In genomic region chr19:13060964-13061927, GRCh38 we compare ENCODE assay signal across 8 cellular contexts. TPM values are rescaled to one million over a fixed set of nuclear protein-coding genes. Genes with fewer than 3 reads are reported as not detected.
DNase-seq lines count a peak whose midpoint lies in the region; ATAC-seq, FAIRE-seq and TF ChIP-seq lines count a peak whose summit lies in the region.

No MANE protein-coding gene starts in this region.

- H3K27me3 ChIP-seq in CD4-positive, alpha-beta T cell (ENCODE audit: control insufficient read depth, insufficient read depth, low read length): peaks cover 11% of the 10 kb centered on the region
- H3K27me3 ChIP-seq in H7 (ENCODE audit: control insufficient read depth, insufficient read depth, low read length): peaks cover 64% of the 10 kb centered on the region
- H3K27me3 ChIP-seq in bronchial epithelial cell (ENCODE audit: control insufficient read depth, insufficient read depth, low read length): no peaks in the 10 kb centered on the region
- H3K27me3 ChIP-seq in skeletal muscle tissue (ENCODE audit: control insufficient read depth in 3 of 3, insufficient read depth in 3 of 3, low read length in 3 of 3): no peaks in the 10 kb centered on the region

- intact Hi-C loops in CD4-positive, alpha-beta T cell (cut with DNase I, micrococcal nuclease): loop anchor here (1.0 kb wide), 2 partner anchors 78 to 83 kb away; no protein-coding TSS in a partner anchor
- intact Hi-C loops in activated B cell treated with CpG ODN at 0.5 μM for 24 hours (cut with micrococcal nuclease): loop anchor here (1.0 to 10.0 kb wide), 5 partner anchors 33 to 524 kb away; no protein-coding TSS in a partner anchor

- TF ChIP-seq CTCF in CD4-positive, alpha-beta T cell (IDR thresholded peaks at IDR 0.05): peak; percentile 96
- TF ChIP-seq CTCF in activated B cell treated with CpG ODN at 0.5 μM for 24 hours (IDR thresholded peaks at IDR 0.05) (peak; percentile 93), bronchial epithelial cell (IDR thresholded peaks at IDR 0.05; ENCODE audit: insufficient read depth, low read length, severe bottlenecking) (peak; percentile 99)

- no peaks in the 10 kb centered on the region for H3K36me3 ChIP-seq in H7 (replicated peaks; ENCODE audit: control insufficient read depth, insufficient read depth, low read length)
- H3K36me3 ChIP-seq in bronchial epithelial cell (ENCODE audit: control insufficient read depth, insufficient read depth, low read length): no peaks in the 10 kb centered on the region
- H3K36me3 ChIP-seq in skeletal muscle tissue (ENCODE audit: control insufficient read depth in 3 of 3, insufficient read depth in 3 of 3, low read length in 3 of 3): peaks cover 0 to 3% (median 0%) of the 10 kb centered on the region in 3 donors

- no peaks in the 10 kb centered on the region for H3K36me3 Mint-ChIP-seq in CD4-positive, alpha-beta T cell (ENCODE audit: low read depth)
- H3K36me3 Mint-ChIP-seq in activated B cell treated with CpG ODN at 0.5 μM for 24 hours (ENCODE audit: low read depth): no peaks in the 10 kb centered on the region

- DNase-seq in CD4-positive, alpha-beta T cell: peak; percentile 58 to 82 (median 70)
- peak; percentile 97 for DNase-seq in H7
- DNase-seq in NCI-H2171 (lab: John Stamatoyannopoulos, UW): peak; percentile 80
- peak; percentile 74 for DNase-seq in activated B cell treated with CpG ODN at 0.5 μM for 24 hours
- DNase-seq in bronchial epithelial cell (ENCODE audit: low read depth): peak; percentile 52
- DNase-seq in iPS-NIHi11 (ENCODE audit: low spot score): peak; percentile 92

- peaks cover 22% of the 10 kb centered on the region for H3K27me3 Mint-ChIP-seq in CD4-positive, alpha-beta T cell
- peaks cover 14% of the 10 kb centered on the region for H3K27me3 Mint-ChIP-seq in activated B cell treated with CpG ODN at 0.5 μM for 24 hours

- CTCF ChIA-PET in CD4-positive, alpha-beta T cell (lab: Charles Lee): interaction anchor here (0.6 to 2.7 kb wide), 22 partner anchors 9 to 170 kb away, joined by 3 to 41 read pairs (median 4); partner anchors contain the start of gene GCDH
- CTCF ChIA-PET in activated B cell treated with CpG ODN at 0.5 μM for 24 hours (lab: Charles Lee): interaction anchor here (0.6 to 6.4 kb wide), 26 partner anchors 9 to 1269 kb away, joined by 3 to 78 read pairs (median 3); no protein-coding TSS in a partner anchor

- H3K9me3 Mint-ChIP-seq in CD4-positive, alpha-beta T cell: no peaks in the 10 kb centered on the region
- H3K9me3 Mint-ChIP-seq in activated B cell treated with CpG ODN at 0.5 μM for 24 hours: no peaks in the 10 kb centered on the region

- H3K4me3 ChIP-seq in H7 (ENCODE audit: insufficient read depth, low read depth, low read length) (peak overlapping the region; percentile 39), bronchial epithelial cell (ENCODE audit: low read depth, low read length) (peak overlapping the region; percentile 38), skeletal muscle tissue (ENCODE audit: low read length in 3 of 3) (peak overlapping the region; percentile 67 to 76 (median 70))

- H3K27ac ChIP-seq in CD4-positive, alpha-beta T cell (ENCODE audit: low read depth, low read length): no peak overlapping the region
- peak overlapping the region; percentile 90 for H3K27ac ChIP-seq in skeletal muscle tissue (ENCODE audit: low read depth, low read length)

- H3K4me3 Mint-ChIP-seq in CD4-positive, alpha-beta T cell: peak overlapping the region; percentile 81
- peak overlapping the region; percentile 81 for H3K4me3 Mint-ChIP-seq in activated B cell treated with CpG ODN at 0.5 μM for 24 hours

- POLR2A ChIA-PET in CD4-positive, alpha-beta T cell (lab: Charles Lee): interaction anchor here (0.7 to 1.9 kb wide), 5 partner anchors 33 to 269 kb away, joined by 3 to 8 read pairs (median 6); partner anchors contain the start of gene TRMT1
- POLR2A ChIA-PET in activated B cell treated with CpG ODN at 0.5 μM for 24 hours (lab: Charles Lee): interaction anchor here (0.6 to 1.9 kb wide), 10 partner anchors 34 to 96 kb away, joined by 3 to 7 read pairs (median 4); no protein-coding TSS in a partner anchor

- no peaks in the 10 kb centered on the region for H3K9me3 ChIP-seq in CD4-positive, alpha-beta T cell (ENCODE audit: control insufficient read depth, low read length)
- H3K9me3 ChIP-seq in skeletal muscle tissue (ENCODE audit: control insufficient read depth in 3 of 3, low read length in 3 of 3): no peaks in the 10 kb centered on the region

- H3K4me1 Mint-ChIP-seq in CD4-positive, alpha-beta T cell (ENCODE audit: low read depth): peaks cover 8% of the 10 kb centered on the region
- peaks cover 5% of the 10 kb centered on the region for H3K4me1 Mint-ChIP-seq in activated B cell treated with CpG ODN at 0.5 μM for 24 hours

- H3K9ac ChIP-seq in skeletal muscle tissue (ENCODE audit: low read depth in 1 of 3, low read length in 3 of 3): peak overlapping the region; percentile 66 to 86 (median 71)

- ATAC-seq in CD4-positive, alpha-beta T cell (ENCODE audit: poor library complexity): peak; percentile 99
- peak; percentile 99 for ATAC-seq in activated B cell treated with CpG ODN at 0.5 μM for 24 hours (ENCODE audit: low read depth)
- no peak for ATAC-seq in HG03457 (IDR thresholded peaks at IDR 0.05; ENCODE audit: unreplicated experiment)

- FAIRE-seq in bronchial epithelial cell (lab: Jason Lieb, UNC): no peak

- H3K4me1 ChIP-seq in skeletal muscle tissue (ENCODE audit: control insufficient read depth in 3 of 3, insufficient read depth in 3 of 3, low read length in 3 of 3): peaks cover 92 to 99% (median 98%) of the 10 kb centered on the region in 3 donors

- no peak overlapping the region for H3K27ac Mint-ChIP-seq in CD4-positive, alpha-beta T cell
- no peak overlapping the region for H3K27ac Mint-ChIP-seq in activated B cell treated with CpG ODN at 0.5 μM for 24 hours

RNA-seq across cellular contexts. Expression of gene LYL1, which starts 41.4 kb away (rescaled TPM):
- total RNA-seq in CD4-positive, alpha-beta T cell: 1 to 10 TPM; 1.9 to 2.1 TPM
- 1.5 and 1.7 TPM in 2 replicates for total RNA-seq in H7 (2014; rRNA removed; shearing (Covaris generic))
- total RNA-seq in activated B cell treated with CpG ODN at 0.5 μM for 24 hours (67.1 and 74.8 TPM in 2 replicates), bronchial epithelial cell (0.51 and 1.3 TPM in 2 replicates), skeletal muscle tissue (13.6 TPM)

RNA-seq across cellular contexts. Expression of gene TRMT1, which starts 55.3 kb away (rescaled TPM):
- 10 to 100 TPM; 60.5 to 63.4 TPM for total RNA-seq in CD4-positive, alpha-beta T cell
- 81.5 and 89.1 TPM in 2 replicates for total RNA-seq in H7 (2014; rRNA removed; shearing (Covaris generic))
- total RNA-seq in activated B cell treated with CpG ODN at 0.5 μM for 24 hours (111 and 113 TPM in 2 replicates), bronchial epithelial cell (28.0 and 40.5 TPM in 2 replicates), skeletal muscle tissue (13.0 TPM)

RNA-seq across cellular contexts. Expression of gene NACC1, which starts 56.8 kb away (rescaled TPM):
- 10 to 100 TPM; 13.0 to 13.5 TPM for total RNA-seq in CD4-positive, alpha-beta T cell
- total RNA-seq in H7 (2014; rRNA removed; shearing (Covaris generic)): 254 and 292 TPM in 2 replicates
- total RNA-seq in activated B cell treated with CpG ODN at 0.5 μM for 24 hours (62.1 and 68.8 TPM in 2 replicates), bronchial epithelial cell (20.3 and 46.6 TPM in 2 replicates), skeletal muscle tissue (10.4 TPM)
